In genomic region chr6:36633915-36634314, GRCh38 we compare ENCODE assay signal across 11 cellular contexts. TPM values are rescaled to one million over a fixed set of nuclear protein-coding genes. Genes with fewer than 3 reads are reported as not detected.
DNase-seq lines count a peak whose midpoint lies in the region; ATAC-seq and TF ChIP-seq lines count a peak whose summit lies in the region.
"Had no signal": no experiment of that assay in that cellular context is flagged by ENCODE, and none has a peak within 500 bp of the region (broad histone marks: within the 10 kb centered on the region; RNA-seq: fewer than 3 reads in every experiment).

No MANE protein-coding gene starts in this region.

- CTCF ChIA-PET in AG04450 (lab: Charles Lee) = interaction anchor here (0.9 to 3.6 kb wide), 2 partner anchors 11 to 47 kb away, joined by 10 to 13 read pairs; no protein-coding TSS in a partner anchor
- CTCF ChIA-PET in naive thymus-derived CD4-positive, alpha-beta T cell (lab: Charles Lee) = no interaction called here

- peak; percentile 60 for DNase-seq in AG04450 (ENCODE audit: low read depth, low spot score)
- peak; percentile 76 for DNase-seq in M059J (ENCODE audit: low read depth)
- no peak for DNase-seq in naive thymus-derived CD4-positive, alpha-beta T cell
- DNase-seq in suprapubic skin (ENCODE audit: low spot score in 2 of 2) = no peak
- DNase-seq in COLO829 (ENCODE audit: low spot score) = no peak
- DNase-seq: activated B cell treated with CpG ODN at 0.5 μM for 24 hours, natural killer cell had no signal

- peaks cover 52% of the 10 kb centered on the region for H3K4me1 Mint-ChIP-seq in brain
- H3K4me1 Mint-ChIP-seq in naive thymus-derived CD4-positive, alpha-beta T cell = peaks cover 0 to 12% (median 0%) of the 10 kb centered on the region in 7 donors
- H3K4me1 Mint-ChIP-seq: natural killer cell had no signal

- H3K9me3 ChIP-seq in AG04450 (ENCODE audit: control insufficient read depth, insufficient read depth, low read length) (no peaks in the 10 kb centered on the region), liver (ENCODE audit: control insufficient read depth in 4 of 4, low read length in 3 of 4) (no peaks in the 10 kb centered on the region), suprapubic skin (no peaks in the 10 kb centered on the region)
- no peaks in the 10 kb centered on the region for H3K9me3 ChIP-seq in naive thymus-derived CD4-positive, alpha-beta T cell (ENCODE audit: control insufficient read depth in 2 of 3, low read length in 3 of 3)

- H3K9me3 Mint-ChIP-seq in brain = no peaks in the 10 kb centered on the region
- no peaks in the 10 kb centered on the region for H3K9me3 Mint-ChIP-seq in naive thymus-derived CD4-positive, alpha-beta T cell
- H3K9me3 Mint-ChIP-seq: activated B cell treated with CpG ODN at 0.5 μM for 24 hours, natural killer cell had no signal

- peak overlapping the region; percentile 19 to 78 (median 74) for H3K27ac Mint-ChIP-seq in brain
- H3K27ac Mint-ChIP-seq in naive thymus-derived CD4-positive, alpha-beta T cell = no peak overlapping the region
- H3K27ac Mint-ChIP-seq: activated B cell treated with CpG ODN at 0.5 μM for 24 hours, natural killer cell had no signal

- H3K36me3 ChIP-seq in liver (ENCODE audit: control insufficient read depth in 4 of 4, insufficient read depth in 3 of 4, low read depth in 1 of 4, low read length in 3 of 4) (no peaks in the 10 kb centered on the region), suprapubic skin (no peaks in the 10 kb centered on the region)
- no peaks in the 10 kb centered on the region for H3K36me3 ChIP-seq in naive thymus-derived CD4-positive, alpha-beta T cell (ENCODE audit: control insufficient read depth in 2 of 3, insufficient read depth in 3 of 3, low read length in 3 of 3)

- no peak overlapping the region for H3K4me3 Mint-ChIP-seq in brain
- no peak overlapping the region for H3K4me3 Mint-ChIP-seq in naive thymus-derived CD4-positive, alpha-beta T cell
- H3K4me3 Mint-ChIP-seq: activated B cell treated with CpG ODN at 0.5 μM for 24 hours, natural killer cell had no signal

- no peaks in the 10 kb centered on the region for H3K27me3 Mint-ChIP-seq in brain
- no peaks in the 10 kb centered on the region for H3K27me3 Mint-ChIP-seq in naive thymus-derived CD4-positive, alpha-beta T cell
- H3K27me3 Mint-ChIP-seq: activated B cell treated with CpG ODN at 0.5 μM for 24 hours had no signal

- no peaks in the 10 kb centered on the region for H3K36me3 Mint-ChIP-seq in brain
- H3K36me3 Mint-ChIP-seq in naive thymus-derived CD4-positive, alpha-beta T cell = no peaks in the 10 kb centered on the region
- H3K36me3 Mint-ChIP-seq: natural killer cell had no signal

- H3K27me3 ChIP-seq in AG04450 (ENCODE audit: control insufficient read depth, insufficient read depth, low read length) (no peaks in the 10 kb centered on the region), liver (ENCODE audit: control insufficient read depth in 4 of 4, insufficient read depth in 4 of 4, low read length in 3 of 4) (no peaks in the 10 kb centered on the region), suprapubic skin (no peaks in the 10 kb centered on the region)
- H3K27me3 ChIP-seq in naive thymus-derived CD4-positive, alpha-beta T cell (ENCODE audit: control insufficient read depth in 2 of 2, insufficient read depth in 2 of 2, low read length in 2 of 2) = no peaks in the 10 kb centered on the region

- POLR2A ChIA-PET in AG04450 (lab: Yijun Ruan, JAX) = interaction anchor here (0.6 to 1.7 kb wide), 3 partner anchors 8 to 45 kb away, joined by 3 to 17 read pairs (median 7); partner anchors contain the start of gene CDKN1A
- POLR2A ChIA-PET in naive thymus-derived CD4-positive, alpha-beta T cell (lab: Charles Lee) = no interaction called here

- no peak for TF ChIP-seq EP300 in suprapubic skin (IDR thresholded peaks at IDR 0.05)

- 33% methylated on average over 9 of the region's 9 CpGs for WGBS in liver
- WGBS in suprapubic skin = 75% methylated on average over 6 of the region's 9 CpGs

- ATAC-seq in naive thymus-derived CD4-positive, alpha-beta T cell = no peak
- ATAC-seq in GM21619 (IDR thresholded peaks at IDR 0.05; ENCODE audit: unreplicated experiment) = no peak
- ATAC-seq: natural killer cell had no signal

- no peak overlapping the region for H3K4me3 ChIP-seq in AG04450 (ENCODE audit: low read depth, low read length)
- H3K4me3 ChIP-seq in liver (ENCODE audit: low read depth in 1 of 3, low read length in 3 of 3) = no peak overlapping the region
- H3K4me3 ChIP-seq in naive thymus-derived CD4-positive, alpha-beta T cell (ENCODE audit: low read length) = no peak overlapping the region
- no peak overlapping the region for H3K4me3 ChIP-seq in suprapubic skin

- TF ChIP-seq POLR2A in suprapubic skin (IDR thresholded peaks at IDR 0.05) = no peak

- intact Hi-C loops in naive thymus-derived CD4-positive, alpha-beta T cell (cut with micrococcal nuclease) = no loop called here

- H3K27ac ChIP-seq in AG04450 (ENCODE audit: low read depth, low read length) (peak overlapping the region; percentile 47), liver (ENCODE audit: low read depth in 1 of 2, low read length in 2 of 2) (no peak overlapping the region), suprapubic skin (no peak overlapping the region)
- no peak overlapping the region for H3K27ac ChIP-seq in naive thymus-derived CD4-positive, alpha-beta T cell (ENCODE audit: low read depth, low read length)
- H3K27ac ChIP-seq: KMS-11 had no signal

- no peak for TF ChIP-seq CTCF in AG04450 (IDR thresholded peaks at IDR 0.05; ENCODE audit: low read depth, low read length)
- TF ChIP-seq CTCF in brain (conservative IDR thresholded peaks at IDR 0.05) = no peak
- TF ChIP-seq CTCF in liver (IDR thresholded peaks at IDR 0.05; ENCODE audit: low read depth, low read length, missing input control) = no peak
- TF ChIP-seq CTCF in suprapubic skin (IDR thresholded peaks at IDR 0.05) = no peak

- H3K4me1 ChIP-seq in liver (ENCODE audit: control insufficient read depth in 4 of 4, insufficient read depth in 4 of 4, low read length in 3 of 4) (peaks cover 6 to 22% (median 16%) of the 10 kb centered on the region in 4 donors), suprapubic skin (no peaks in the 10 kb centered on the region)
- no peaks in the 10 kb centered on the region for H3K4me1 ChIP-seq in naive thymus-derived CD4-positive, alpha-beta T cell (ENCODE audit: control insufficient read depth in 2 of 2, insufficient read depth in 2 of 2, low read length in 2 of 2)

- H3K9ac ChIP-seq in liver (ENCODE audit: low read depth in 1 of 2, low read length in 2 of 2) = no peak overlapping the region
- H3K9ac ChIP-seq: KMS-11 had no signal

- TF ChIP-seq RAD21 in liver (IDR thresholded peaks at IDR 0.05) = peak; percentile 27 to 64

TF ChIP-seq in liver, 16 proteins besides CTCF, POLR2A, EP300 and RAD21 (continues in another document):
- TF ChIP-seq JUND (IDR thresholded peaks at IDR 0.05) = no peak
- TF ChIP-seq, protein P1, sequence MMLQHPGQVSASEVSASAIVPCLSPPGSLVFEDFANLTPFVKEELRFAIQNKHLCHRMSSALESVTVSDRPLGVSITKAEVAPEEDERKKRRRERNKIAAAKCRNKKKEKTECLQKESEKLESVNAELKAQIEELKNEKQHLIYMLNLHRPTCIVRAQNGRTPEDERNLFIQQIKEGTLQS (IDR thresholded peaks at IDR 0.05) = no peak
- TF ChIP-seq SP1 (IDR thresholded peaks at IDR 0.05) = peak; percentile 40
- TF ChIP-seq, protein P2, sequence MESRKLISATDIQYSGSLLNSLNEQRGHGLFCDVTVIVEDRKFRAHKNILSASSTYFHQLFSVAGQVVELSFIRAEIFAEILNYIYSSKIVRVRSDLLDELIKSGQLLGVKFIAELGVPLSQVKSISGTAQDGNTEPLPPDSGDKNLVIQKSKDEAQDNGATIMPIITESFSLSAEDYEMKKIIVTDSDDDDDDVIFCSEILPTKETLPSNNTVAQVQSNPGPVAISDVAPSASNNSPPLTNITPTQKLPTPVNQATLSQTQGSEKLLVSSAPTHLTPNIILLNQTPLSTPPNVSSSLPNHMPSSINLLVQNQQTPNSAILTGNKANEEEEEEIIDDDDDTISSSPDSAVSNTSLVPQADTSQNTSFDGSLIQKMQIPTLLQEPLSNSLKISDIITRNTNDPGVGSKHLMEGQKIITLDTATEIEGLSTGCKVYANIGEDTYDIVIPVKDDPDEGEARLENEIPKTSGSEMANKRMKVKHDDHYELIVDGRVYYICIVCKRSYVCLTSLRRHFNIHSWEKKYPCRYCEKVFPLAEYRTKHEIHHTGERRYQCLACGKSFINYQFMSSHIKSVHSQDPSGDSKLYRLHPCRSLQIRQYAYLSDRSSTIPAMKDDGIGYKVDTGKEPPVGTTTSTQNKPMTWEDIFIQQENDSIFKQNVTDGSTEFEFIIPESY (IDR thresholded peaks at IDR 0.05) = no peak
- no peak for TF ChIP-seq GABPA (IDR thresholded peaks at IDR 0.05 in 1 of 2, conservative IDR thresholded peaks at IDR 0.05 in 1 of 2)
- TF ChIP-seq TAF1 (conservative IDR thresholded peaks at IDR 0.05) = no peak
- peak; percentile 35 for TF ChIP-seq YY1 (IDR thresholded peaks at IDR 0.05)

RNA-seq across cellular contexts. Expression of gene SRSF3, which starts 39.8 kb away (rescaled TPM):
- polyA plus RNA-seq in AG04450 (2011; rRNA removed) (317 and 423 TPM in 2 replicates), brain (ENCODE audit: insufficient read depth, low read depth, low replicate concordance) (187 TPM), liver (100 to 1,000 TPM; 101 to 103 TPM)
- 181 and 213 TPM in 2 replicates for polyA minus RNA-seq in AG04450 (2011; rRNA and poly(A)+ RNA removed)
- 348 and 518 TPM in 2 replicates for total RNA-seq in M059J (2014; rRNA removed; shearing (Covaris generic))
- total RNA-seq in liver (100 to 1,000 TPM in 1 of 2 donors, 10 to 100 TPM in 1; 62.8 to 101 TPM), suprapubic skin (100 to 1,000 TPM; 152 to 180 (median 167) TPM)
- total RNA-seq in naive thymus-derived CD4-positive, alpha-beta T cell = 100 to 1,000 TPM; 317 to 510 (median 426) TPM
- polyA plus RNA-seq in naive thymus-derived CD4-positive, alpha-beta T cell = 100 to 1,000 TPM; 359 to 403 TPM

RNA-seq across cellular contexts. Expression of gene CDKN1A, which starts 44.6 kb away (rescaled TPM):
- polyA plus RNA-seq in AG04450 (2011; rRNA removed) (722 and 830 TPM in 2 replicates), brain (ENCODE audit: insufficient read depth, low read depth, low replicate concordance) (103 TPM), liver (10 to 100 TPM; 15.9 to 25.2 TPM)
- 347 and 430 TPM in 2 replicates for polyA minus RNA-seq in AG04450 (2011; rRNA and poly(A)+ RNA removed)
- total RNA-seq in M059J (2014; rRNA removed; shearing (Covaris generic)) = 48.5 and 53.0 TPM in 2 replicates
- total RNA-seq in liver (10 to 100 TPM in 1 of 2 donors, 1 to 10 TPM in 1; 3.2 to 41.7 TPM), suprapubic skin (100 to 1,000 TPM; 138 to 315 (median 207) TPM)
- total RNA-seq in naive thymus-derived CD4-positive, alpha-beta T cell = 100 to 1,000 TPM in 2 of 5 experiments, 10 to 100 TPM in 1, 1 to 10 TPM in 2; 1.5 to 156 (median 53.6) TPM
- polyA plus RNA-seq in naive thymus-derived CD4-positive, alpha-beta T cell = under 1 TPM; 0.08 to 0.19 TPM

Comparison
In these comparisons a context has a peak if more than half of its experiments do, and no peak if none do; other contexts are left out.
1. DNase-seq: peak in AG04450 (single experiment) and M059J (single experiment); none in naive thymus-derived CD4-positive, alpha-beta T cell (0 of 9), suprapubic skin (0 of 2) and COLO829 (single experiment).
2. H3K27ac Mint-ChIP-seq: peak in brain (5 of 5); none in naive thymus-derived CD4-positive, alpha-beta T cell (0 of 9).